ENCODE assay signal across 1 cellular context in genomic region chr17:1773755-1774181, GRCh38.
A peak's percentile ranks its signal among the peaks of the same experiment; 100 is the strongest.
TF ChIP-seq lines count a peak whose summit lies in the region.

No MANE protein-coding gene starts in this region.

TF ChIP-seq in K562, 482 proteins besides CTCF, POLR2A, EP300 and RAD21:
- no peak for TF ChIP-seq ZNF766 (CRISPR knock-in tag; conservative IDR thresholded peaks at IDR 0.05)
- no peak for TF ChIP-seq HOXB6 (CRISPR knock-in tag; IDR thresholded peaks at IDR 0.05; ENCODE audit: borderline replicate concordance)
- TF ChIP-seq CTCFL (IDR thresholded peaks at IDR 0.05; ENCODE audit: borderline replicate concordance, insufficient read depth, low read depth, low read length, poor library complexity, severe bottlenecking), result no peak
- TF ChIP-seq ETV1 (tag; conservative IDR thresholded peaks at IDR 0.05; ENCODE audit: low read depth), result no peak
- no peak for TF ChIP-seq ZNF175 (CRISPR knock-in tag; IDR thresholded peaks at IDR 0.05; ENCODE audit: low read depth)
- TF ChIP-seq CBFA2T3 (IDR thresholded peaks at IDR 0.05), result peak; percentile 18
- TF ChIP-seq ZBTB34 (CRISPR knock-in tag; IDR thresholded peaks at IDR 0.05), result no peak
- TF ChIP-seq, protein P1, sequence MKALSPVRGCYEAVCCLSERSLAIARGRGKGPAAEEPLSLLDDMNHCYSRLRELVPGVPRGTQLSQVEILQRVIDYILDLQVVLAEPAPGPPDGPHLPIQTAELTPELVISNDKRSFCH (CRISPR knock-in tag; IDR thresholded peaks at IDR 0.05), result no peak
- TF ChIP-seq, protein P1 (tag; IDR thresholded peaks at IDR 0.05), result no peak
- TF ChIP-seq MYBL2 (IDR thresholded peaks at IDR 0.05; ENCODE audit: low read depth), result no peak
- TF ChIP-seq MYBL2 (CRISPR knock-in tag; IDR thresholded peaks at IDR 0.05; ENCODE audit: borderline replicate concordance), result no peak
